ENCODE assay signal across 8 cellular contexts in the genomic region with DNA sequence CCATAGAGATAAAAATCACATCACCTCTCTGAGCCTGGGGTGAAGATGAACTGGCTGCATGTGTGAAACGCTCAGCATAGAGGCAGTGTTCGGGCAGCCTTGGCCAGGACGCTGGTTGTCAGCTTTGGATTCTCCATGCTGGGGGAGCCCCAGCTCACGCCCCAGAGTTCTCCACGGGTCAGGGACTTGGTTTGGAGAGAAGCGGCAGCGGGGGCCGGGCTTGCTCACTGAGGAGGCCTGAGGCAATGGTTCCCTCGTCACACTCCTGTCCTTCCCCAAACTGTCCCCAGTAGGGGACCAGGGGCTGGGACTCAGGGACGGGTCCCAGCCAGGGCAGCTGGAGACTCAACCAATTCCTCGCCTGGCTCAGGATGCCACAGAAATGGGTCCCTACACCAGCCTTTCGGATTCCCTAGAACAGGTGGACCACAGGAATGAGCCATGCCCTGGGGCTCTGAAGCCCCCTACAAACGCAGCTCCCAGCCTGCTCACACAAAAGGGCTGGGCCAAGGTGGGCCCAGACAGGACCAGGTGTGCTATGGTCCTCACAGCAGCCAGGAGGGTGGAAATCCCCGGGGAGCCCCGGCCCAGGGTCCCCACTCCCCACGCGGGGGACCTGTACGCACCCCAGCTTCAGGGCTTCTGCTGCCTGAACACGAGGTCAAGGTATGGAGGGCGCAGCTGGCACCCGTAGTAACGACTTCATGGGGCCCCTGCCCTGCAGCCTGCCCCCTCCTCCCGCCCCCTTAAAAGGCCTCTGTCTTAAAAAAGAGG. TPM values are rescaled to one million over a fixed set of nuclear protein-coding genes. Genes with fewer than 3 reads are reported as not detected.
A peak's percentile ranks its signal among the peaks of the same experiment; 100 is the strongest.
DNase-seq lines count a peak whose midpoint lies in the region; ATAC-seq lines count a peak whose summit lies in the region.

No MANE protein-coding gene starts in this region.

- intact Hi-C loops in activated CD4-positive, alpha-beta memory T cell treated with anti-CD3 and anti-CD28 coated beads for 36 hours (cut with micrococcal nuclease), result no loop called here
- intact Hi-C loops in Right ventricle myocardium inferior (cut with DNase I) (loop anchor here (5.0 to 10.0 kb wide), 2 partner anchors 204 to 497 kb away; a partner anchor contains a TSS), posterior vena cava (cut with DNase I) (loop anchor here in 1 of 2 donors (10.0 kb wide), 1 partner anchor 154 kb away; a partner anchor contains a TSS)

- no peaks in the 10 kb centered on the region for H3K36me3 Mint-ChIP-seq in activated CD4-positive, alpha-beta memory T cell treated with anti-CD3 and anti-CD28 coated beads for 36 hours

- peak overlapping the region; percentile 62 for H3K4me3 Mint-ChIP-seq in activated CD4-positive, alpha-beta memory T cell treated with anti-CD3 and anti-CD28 coated beads for 36 hours

- POLR2A ChIA-PET in activated CD4-positive, alpha-beta memory T cell treated with anti-CD3 and anti-CD28 coated beads for 36 hours (lab: Charles Lee), result interaction anchor here (0.7 kb wide), 1 partner anchor 30 kb away, joined by 4 read pairs; no protein-coding TSS in a partner anchor

- H3K27ac Mint-ChIP-seq in activated CD4-positive, alpha-beta memory T cell treated with anti-CD3 and anti-CD28 coated beads for 36 hours, result no peak overlapping the region

- H3K9me3 Mint-ChIP-seq in activated CD4-positive, alpha-beta memory T cell treated with anti-CD3 and anti-CD28 coated beads for 36 hours, result no peaks in the 10 kb centered on the region

- CTCF ChIA-PET in activated CD4-positive, alpha-beta memory T cell treated with anti-CD3 and anti-CD28 coated beads for 36 hours (lab: Charles Lee), result interaction anchor here (1.0 to 1.3 kb wide), 2 partner anchors 152 to 202 kb away, joined by 3 read pairs; no protein-coding TSS in a partner anchor

- ATAC-seq in Right ventricle myocardium inferior, result no peak
- ATAC-seq in HG03039 (IDR thresholded peaks at IDR 0.05; ENCODE audit: unreplicated experiment), result no peak
- no peak for ATAC-seq in HG02798 (IDR thresholded peaks at IDR 0.05; ENCODE audit: poor library complexity, unreplicated experiment)
- no peak for ATAC-seq in HG02870 (IDR thresholded peaks at IDR 0.05; ENCODE audit: unreplicated experiment)

- H3K4me1 Mint-ChIP-seq in activated CD4-positive, alpha-beta memory T cell treated with anti-CD3 and anti-CD28 coated beads for 36 hours (ENCODE audit: low read depth), result peaks cover 3% of the 10 kb centered on the region

- DNase-seq in GM03348 (ENCODE audit: low spot score) (peak; percentile 24), Right ventricle myocardium inferior (ENCODE audit: missing footprints) (peak; percentile 67), posterior vena cava (ENCODE audit: low spot score) (peak; percentile 80), HPDE6-E6E7 (ENCODE audit: extremely low spot score) (no peak)
- DNase-seq in activated CD4-positive, alpha-beta memory T cell treated with anti-CD3 and anti-CD28 coated beads for 36 hours, result no peak

- no peaks in the 10 kb centered on the region for H3K27me3 Mint-ChIP-seq in activated CD4-positive, alpha-beta memory T cell treated with anti-CD3 and anti-CD28 coated beads for 36 hours

RNA-seq across cellular contexts. Expression of a gene that starts 1.4 kb away (rescaled TPM):
- 1 to 10 TPM; 3.6 to 4.9 TPM for total RNA-seq in activated CD4-positive, alpha-beta memory T cell treated with anti-CD3 and anti-CD28 coated beads for 36 hours
- 36.0 TPM for total RNA-seq in Right ventricle myocardium inferior
- total RNA-seq in posterior vena cava, result 10 to 100 TPM; 43.6 to 43.7 TPM

RNA-seq across cellular contexts. Expression of a gene that starts 18.6 kb away (rescaled TPM):
- total RNA-seq in activated CD4-positive, alpha-beta memory T cell treated with anti-CD3 and anti-CD28 coated beads for 36 hours, result 10 to 100 TPM; 20.2 to 20.3 TPM
- 7.7 TPM for total RNA-seq in Right ventricle myocardium inferior
- 10 to 100 TPM in 1 of 2 donors, 1 to 10 TPM in 1; 9.6 to 11.8 TPM for total RNA-seq in posterior vena cava

RNA-seq across cellular contexts. Expression of a gene that starts 18.6 kb away (rescaled TPM):
- total RNA-seq in activated CD4-positive, alpha-beta memory T cell treated with anti-CD3 and anti-CD28 coated beads for 36 hours, result 1 to 10 TPM; 2.7 to 4.0 TPM
- total RNA-seq in Right ventricle myocardium inferior (2.0 TPM), posterior vena cava (1 to 10 TPM; 2.0 to 3.5 TPM)

Comparison
In these comparisons a context has a peak if more than half of its experiments do, and no peak if none do; other contexts are left out.
1. DNase-seq: peak in GM03348 (single experiment), Right ventricle myocardium inferior (single experiment) and posterior vena cava (single experiment); none in activated CD4-positive, alpha-beta memory T cell treated with anti-CD3 and anti-CD28 coated beads for 36 hours (single experiment) and HPDE6-E6E7 (single experiment).